In the genomic region with DNA sequence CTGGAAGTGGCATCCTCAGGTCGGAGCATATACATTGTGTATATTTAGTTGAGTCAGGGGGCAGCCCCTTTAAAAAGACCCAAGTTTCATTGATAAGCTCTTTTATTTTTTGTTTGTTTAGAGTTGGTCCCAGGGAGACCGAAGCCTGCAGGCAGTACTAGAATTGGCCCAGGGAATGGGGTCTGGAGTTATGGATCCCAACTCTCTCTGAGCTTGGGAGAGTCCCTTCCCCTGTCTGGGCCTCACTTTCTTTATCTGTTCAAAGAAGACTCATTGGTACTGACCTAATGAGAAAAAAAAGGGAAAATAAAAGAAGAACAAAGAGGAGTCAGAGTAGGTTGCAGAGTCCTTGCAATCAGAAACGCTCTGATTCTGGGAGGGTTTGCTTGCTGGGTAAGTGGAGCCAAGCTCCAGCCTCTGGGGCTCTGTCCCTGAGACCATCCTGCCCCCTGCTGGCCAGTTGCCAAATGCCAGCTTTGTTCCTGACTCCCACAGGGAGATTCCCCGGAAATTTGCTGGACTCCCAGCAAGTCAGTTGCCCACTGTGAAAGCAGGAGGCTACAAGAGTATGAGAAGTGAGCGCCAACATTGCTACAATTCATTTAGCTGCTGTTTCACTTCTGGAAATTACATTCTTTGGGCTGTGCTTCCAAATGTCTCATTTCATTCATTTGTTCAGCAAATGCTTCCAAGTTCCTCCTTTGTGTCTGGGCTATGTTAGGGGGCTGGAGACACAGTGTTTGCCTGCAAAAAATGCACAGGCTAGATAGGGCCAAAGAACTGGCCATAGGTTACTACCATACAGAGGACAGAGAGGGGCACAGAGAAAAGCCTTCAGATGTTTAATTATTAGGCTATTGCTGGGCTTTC, we compare ENCODE assay signal across 8 cellular contexts.
DNase-seq lines count a peak whose midpoint lies in the region; TF ChIP-seq lines count a peak whose summit lies in the region.

No MANE protein-coding gene starts in this region.

- peak; percentile 93 for TF ChIP-seq CTCF in type B pancreatic cell (conservative IDR thresholded peaks at IDR 0.05)

- no peaks in the 10 kb centered on the region for H3K9me3 Mint-ChIP-seq in type B pancreatic cell

- no peak overlapping the region for H3K4me3 Mint-ChIP-seq in type B pancreatic cell

- peaks cover 5% of the 10 kb centered on the region for H3K4me1 ChIP-seq in NT2/D1 (ENCODE audit: insufficient read depth, insufficient read length)

- no peaks in the 10 kb centered on the region for H3K27me3 ChIP-seq in NT2/D1 (ENCODE audit: insufficient read depth, insufficient read length)

- H3K9me3 ChIP-seq in NT2/D1 (ENCODE audit: insufficient read depth, low read length), result 0 out of 2 replicates have a peak, but pooled peaks cover 5% of the 10 kb centered on the region

- H3K36me3 Mint-ChIP-seq in type B pancreatic cell, result no peaks in the 10 kb centered on the region

- DNase-seq in GM03348 (ENCODE audit: low spot score), result peak; percentile 69
- DNase-seq in HK-2 (ENCODE audit: unreplicated experiment), result peak; percentile 71
- DNase-seq in NT2/D1 (ENCODE audit: low read depth, low spot score), result peak; percentile 85
- DNase-seq in activated T-cell treated with anti-CD3 and anti-CD28 coated beads for 24 hours (ENCODE audit: low read depth), result peak; percentile 37
- DNase-seq in fibroblast of gingiva (ENCODE audit: low read depth), result peak; percentile 49
- peak in 41 of 56 donors; percentile 1 to 85 (median 31) for DNase-seq in nucleus accumbens (lab: John Stamatoyannopoulos, UW)
- peak; percentile 87 for DNase-seq in type B pancreatic cell (ENCODE audit: extremely low spot score, unreplicated experiment)
- DNase-seq in mesenteric fat pad (ENCODE audit: low spot score), result no peak

- H3K27me3 Mint-ChIP-seq in type B pancreatic cell, result peaks cover 16% of the 10 kb centered on the region

- H3K4me3 ChIP-seq in NT2/D1 (ENCODE audit: insufficient read length, low read depth), result no peak overlapping the region

- no peak overlapping the region for H3K27ac Mint-ChIP-seq in type B pancreatic cell

- no peaks in the 10 kb centered on the region for H3K36me3 ChIP-seq in NT2/D1 (ENCODE audit: insufficient read depth, insufficient read length, low read length)

- no peak overlapping the region for H3K9ac ChIP-seq in NT2/D1 (ENCODE audit: insufficient read length, low read depth)

- H3K4me1 Mint-ChIP-seq in type B pancreatic cell (ENCODE audit: unreplicated experiment), result no peaks in the 10 kb centered on the region
